Comparison of ENCODE assay signal across 13 cellular contexts in the genomic region with DNA sequence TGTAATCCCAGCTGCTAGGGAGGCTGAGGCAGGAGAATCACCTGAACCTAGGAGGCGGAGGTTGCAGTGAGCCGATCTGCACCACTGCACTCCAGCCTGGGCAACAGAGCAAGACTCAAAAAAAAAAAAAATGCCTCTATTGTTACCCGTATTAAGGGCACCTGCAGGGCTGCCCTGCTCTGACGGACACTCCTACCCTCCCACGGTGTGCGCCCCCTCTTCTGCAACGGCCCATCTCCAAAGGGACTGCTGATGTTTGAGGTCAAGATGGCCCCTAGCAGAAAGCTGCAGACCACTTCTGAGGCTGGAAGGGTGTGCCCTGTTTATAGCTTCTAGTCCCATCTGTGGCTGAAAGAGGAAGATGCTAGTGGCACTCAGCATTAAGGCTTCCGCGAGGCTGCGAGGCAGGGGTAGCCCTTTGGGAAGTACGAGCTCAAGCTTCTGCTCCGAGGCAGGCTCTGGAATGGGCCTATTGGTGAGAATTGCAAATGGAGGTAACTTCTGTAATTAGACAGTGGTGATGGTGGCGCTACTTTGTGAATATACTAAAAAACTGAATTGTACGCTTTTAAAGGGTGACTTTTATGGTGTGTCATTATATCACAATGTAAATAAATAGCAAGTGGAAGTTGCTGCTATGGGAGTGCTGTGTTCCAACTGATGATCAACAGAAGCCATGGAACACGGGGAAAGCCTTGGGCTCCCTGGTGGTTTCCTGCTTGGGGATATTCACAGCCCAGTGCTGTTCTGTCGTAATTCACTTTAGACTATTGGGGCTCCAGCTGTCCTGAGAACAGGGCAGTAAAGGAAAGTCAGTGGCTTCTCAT. TPM values are rescaled to one million over a fixed set of nuclear protein-coding genes. Genes with fewer than 3 reads are reported as not detected.
DNase-seq lines count a peak whose midpoint lies in the region; ATAC-seq, FAIRE-seq and TF ChIP-seq lines count a peak whose summit lies in the region.
"Had no signal": no experiment of that assay in that cellular context is flagged by ENCODE, and none has a peak within 500 bp of the region (broad histone marks: within the 10 kb centered on the region; RNA-seq: fewer than 3 reads in every experiment).

No MANE protein-coding gene starts in this region.

- no peaks in the 10 kb centered on the region for H3K9me3 Mint-ChIP-seq in CD14-positive monocyte
- H3K9me3 Mint-ChIP-seq in activated B cell treated with CpG ODN at 0.5 μM for 24 hours, result no peaks in the 10 kb centered on the region
- H3K9me3 Mint-ChIP-seq in memory B cell, result no peaks in the 10 kb centered on the region
- H3K9me3 Mint-ChIP-seq in activated T-cell treated with anti-CD3 and anti-CD28 coated beads, Interleukin-2, amount 50 U/mL, for 72 hours, result no peaks in the 10 kb centered on the region
- H3K9me3 Mint-ChIP-seq: activated CD8-positive, alpha-beta T cell treated with anti-CD3 and anti-CD28 coated beads for 36 hours; activated naive CD4-positive, alpha-beta T cell treated with anti-CD3 and anti-CD28 coated beads for 36 hours; CD4-positive, CD25-positive, alpha-beta regulatory T cell; T-helper 2 cell treated with Interferon-gamma antibody and Interleukin-4, amounts not matched to agents 5 μg/mL and 100 μg/mL, for 36 hours had no signal

- DNase-seq in CD14-positive monocyte (ENCODE audit: low spot score), result no peak
- no peak for DNase-seq in HTR-8/SVneo (ENCODE audit: insufficient read length, low spot score)
- DNase-seq in activated B cell treated with CpG ODN at 0.5 μM for 24 hours, result no peak
- DNase-seq in memory B cell (ENCODE audit: low spot score in 2 of 2), result no peak
- DNase-seq in glomerular visceral epithelial cell (ENCODE audit: extremely low spot score), result no peak
- no peak for DNase-seq in activated T-cell treated with anti-CD3 and anti-CD28 coated beads, Interleukin-2, amount 50 U/mL, for 72 hours

- H3K4me1 Mint-ChIP-seq in CD14-positive monocyte (peaks cover 16% of the 10 kb centered on the region), activated B cell treated with CpG ODN at 0.5 μM for 24 hours (peaks cover 38% of the 10 kb centered on the region), memory B cell (peaks cover 26% of the 10 kb centered on the region)
- H3K4me1 Mint-ChIP-seq in activated T-cell treated with anti-CD3 and anti-CD28 coated beads, Interleukin-2, amount 50 U/mL, for 72 hours (ENCODE audit: low read depth), result peaks cover 36% of the 10 kb centered on the region

- peaks cover 3 to 10% (median 7%) of the 10 kb centered on the region in 3 donors for H3K27me3 Mint-ChIP-seq in CD14-positive monocyte (ENCODE audit: low read depth in 3 of 3)
- H3K27me3 Mint-ChIP-seq in activated B cell treated with CpG ODN at 0.5 μM for 24 hours, result no peaks in the 10 kb centered on the region
- H3K27me3 Mint-ChIP-seq in memory B cell, result no peaks in the 10 kb centered on the region
- no peaks in the 10 kb centered on the region for H3K27me3 Mint-ChIP-seq in activated T-cell treated with anti-CD3 and anti-CD28 coated beads, Interleukin-2, amount 50 U/mL, for 72 hours (ENCODE audit: low read depth)
- H3K27me3 Mint-ChIP-seq: activated CD8-positive, alpha-beta T cell treated with anti-CD3 and anti-CD28 coated beads for 36 hours; CD4-positive, CD25-positive, alpha-beta regulatory T cell had no signal

- peak; percentile 97 for FAIRE-seq in HTR-8/SVneo (lab: Jason Lieb, UNC)
- FAIRE-seq: colon had no signal

- intact Hi-C loops in CD14-positive monocyte (cut with micrococcal nuclease), result loop anchor here in 1 of 2 donors (2.0 kb wide), 1 partner anchor 264 kb away; no protein-coding TSS in a partner anchor
- intact Hi-C loops in activated B cell treated with CpG ODN at 0.5 μM for 24 hours (cut with micrococcal nuclease), result no loop called here

- H3K4me3 Mint-ChIP-seq in CD14-positive monocyte (no peak overlapping the region), activated B cell treated with CpG ODN at 0.5 μM for 24 hours (peak overlapping the region; percentile 9), memory B cell (peak overlapping the region; percentile 33)
- no peak overlapping the region for H3K4me3 Mint-ChIP-seq in activated T-cell treated with anti-CD3 and anti-CD28 coated beads, Interleukin-2, amount 50 U/mL, for 72 hours
- H3K4me3 Mint-ChIP-seq: activated CD8-positive, alpha-beta T cell treated with anti-CD3 and anti-CD28 coated beads for 36 hours; activated naive CD4-positive, alpha-beta T cell treated with anti-CD3 and anti-CD28 coated beads for 36 hours; T-helper 2 cell treated with Interferon-gamma antibody and Interleukin-4, amounts not matched to agents 5 μg/mL and 100 μg/mL, for 36 hours had no signal

- TF ChIP-seq CTCF in CD14-positive monocyte (IDR thresholded peaks at IDR 0.05) (no peak), activated B cell treated with CpG ODN at 0.5 μM for 24 hours (IDR thresholded peaks at IDR 0.05) (no peak)

- ATAC-seq in activated B cell treated with CpG ODN at 0.5 μM for 24 hours (ENCODE audit: low read depth) (no peak), memory B cell (ENCODE audit: low read depth) (peak; percentile 70), HG02798 (IDR thresholded peaks at IDR 0.05; ENCODE audit: poor library complexity, unreplicated experiment) (no peak), HG03565 (IDR thresholded peaks at IDR 0.05; ENCODE audit: unreplicated experiment) (no peak)
- no peak for ATAC-seq in activated T-cell treated with anti-CD3 and anti-CD28 coated beads, Interleukin-2, amount 50 U/mL, for 72 hours (replicated peaks in 1 of 2)

- CTCF ChIA-PET in activated B cell treated with CpG ODN at 0.5 μM for 24 hours (lab: Charles Lee), result interaction anchor here (0.5 to 4.0 kb wide), 17 partner anchors 11 to 290 kb away, joined by 3 to 27 read pairs (median 5); partner anchors contain the start of gene CSTPP1

- POLR2A ChIA-PET in activated B cell treated with CpG ODN at 0.5 μM for 24 hours (lab: Charles Lee), result interaction anchor here (0.6 kb wide), 2 partner anchors 242 to 331 kb away, joined by 5 to 6 read pairs; no protein-coding TSS in a partner anchor

- H3K27ac Mint-ChIP-seq in CD14-positive monocyte, result peak overlapping the region in 5 of 7 donors; percentile 3 to 83 (median 31)
- H3K27ac Mint-ChIP-seq in activated B cell treated with CpG ODN at 0.5 μM for 24 hours, result no peak overlapping the region
- H3K27ac Mint-ChIP-seq in memory B cell, result no peak overlapping the region
- no peak overlapping the region for H3K27ac Mint-ChIP-seq in activated T-cell treated with anti-CD3 and anti-CD28 coated beads, Interleukin-2, amount 50 U/mL, for 72 hours
- H3K27ac Mint-ChIP-seq: activated naive CD4-positive, alpha-beta T cell treated with anti-CD3 and anti-CD28 coated beads for 36 hours; T-helper 2 cell treated with Interferon-gamma antibody and Interleukin-4, amounts not matched to agents 5 μg/mL and 100 μg/mL, for 36 hours had no signal

- H3K36me3 Mint-ChIP-seq in CD14-positive monocyte, result peaks cover 6 to 9% of the 10 kb centered on the region in 2 donors
- peaks cover 5% of the 10 kb centered on the region for H3K36me3 Mint-ChIP-seq in activated B cell treated with CpG ODN at 0.5 μM for 24 hours (ENCODE audit: low read depth)
- peaks cover 9% of the 10 kb centered on the region for H3K36me3 Mint-ChIP-seq in memory B cell
- H3K36me3 Mint-ChIP-seq in activated T-cell treated with anti-CD3 and anti-CD28 coated beads, Interleukin-2, amount 50 U/mL, for 72 hours (ENCODE audit: insufficient read depth in 2 of 2), result no peaks in the 10 kb centered on the region
- H3K36me3 Mint-ChIP-seq: CD4-positive, CD25-positive, alpha-beta regulatory T cell had no signal

RNA-seq across cellular contexts. Expression of gene ARFGAP2, which starts 24.3 kb away (rescaled TPM):
- 10 to 100 TPM; 59.7 to 61.0 TPM for polyA plus RNA-seq in CD14-positive monocyte
- total RNA-seq in activated B cell treated with CpG ODN at 0.5 μM for 24 hours, result 145 and 176 TPM in 2 replicates
- total RNA-seq in activated T-cell treated with anti-CD3 and anti-CD28 coated beads, Interleukin-2, amount 50 U/mL, for 72 hours, result 10 to 100 TPM; 83.8 to 91.6 TPM

RNA-seq across cellular contexts. Expression of gene PACSIN3, which starts 33.9 kb away (rescaled TPM):
- polyA plus RNA-seq in CD14-positive monocyte, result not detected
- 1.5 TPM in 2 replicates for total RNA-seq in activated B cell treated with CpG ODN at 0.5 μM for 24 hours
- 10 to 100 TPM in 1 of 2 donors, 1 to 10 TPM in 1; 4.6 to 10.2 TPM for total RNA-seq in activated T-cell treated with anti-CD3 and anti-CD28 coated beads, Interleukin-2, amount 50 U/mL, for 72 hours
- total RNA-seq: CD4-positive, CD25-positive, alpha-beta regulatory T cell had no signal

Comparison
In these comparisons a context has a peak if more than half of its experiments do, and no peak if none do; other contexts are left out.
1. H3K27ac Mint-ChIP-seq: peak in CD14-positive monocyte (5 of 7); none in activated B cell treated with CpG ODN at 0.5 μM for 24 hours (single experiment), memory B cell (single experiment) and activated T-cell treated with anti-CD3 and anti-CD28 coated beads, Interleukin-2, amount 50 U/mL, for 72 hours (single experiment).
2. H3K4me3 Mint-ChIP-seq: peak in activated B cell treated with CpG ODN at 0.5 μM for 24 hours (single experiment) and memory B cell (single experiment); none in CD14-positive monocyte (0 of 2) and activated T-cell treated with anti-CD3 and anti-CD28 coated beads, Interleukin-2, amount 50 U/mL, for 72 hours (0 of 2).